In genomic region chrX:24054182-24055042, GRCh38 we compare ENCODE assay signal across 8 cellular contexts. TPM values are rescaled to one million over a fixed set of nuclear protein-coding genes. Genes with fewer than 3 reads are reported as not detected.
DNase-seq lines count a peak whose midpoint lies in the region; ATAC-seq and TF ChIP-seq lines count a peak whose summit lies in the region.

TSS of gene EIF2S3 (plus strand) at chrX:24054956. CDS start at chrX:24054969, 13 bp downstream.

- H3K27me3 ChIP-seq in heart left ventricle (peaks cover 0 to 5% (median 0%) of the 10 kb centered on the region in 9 donors), upper lobe of right lung (no peaks in the 10 kb centered on the region)

- TF ChIP-seq POLR2A in heart left ventricle (IDR thresholded peaks at IDR 0.05) = peak in 1 of 2 donors; percentile 13

- ATAC-seq in HG02870 (IDR thresholded peaks at IDR 0.05; ENCODE audit: unreplicated experiment) (peak; percentile 89), heart left ventricle (peak; percentile 97 to 99 (median 98)), upper lobe of right lung (peak; percentile 97)

- H3K4me3 ChIP-seq in heart left ventricle = peak within 1 kb of the TSS in 6 of 12 donors; percentile 57 to 86 (median 77)
- H3K4me3 ChIP-seq in upper lobe of right lung = peak within 1 kb of the TSS; percentile 72

- H3K4me1 ChIP-seq in heart left ventricle (peaks cover 0 to 11% (median 0%) of the 10 kb centered on the region in 12 donors), upper lobe of right lung (no peaks in the 10 kb centered on the region)

- H3K27ac ChIP-seq in heart left ventricle (peak within 1 kb of the TSS; percentile 88 to 98 (median 93)), upper lobe of right lung (peak within 1 kb of the TSS; percentile 92)

- H3K36me3 ChIP-seq in heart left ventricle (peaks cover 0 to 25% (median 0%) of the 10 kb centered on the region in 9 donors), upper lobe of right lung (peaks cover 10% of the 10 kb centered on the region)

- DNase-seq in GM13977 (ENCODE audit: low spot score) (peak; percentile 91), NCI-H146 treated with DMSO at 0.1 percent for 48 hours (lab: John Stamatoyannopoulos, UW; ENCODE audit: unreplicated experiment) (peak; percentile 90), T-helper 1 cell (peak; percentile 67 to 97 (median 77)), amniotic epithelial cell (ENCODE audit: low read depth) (peak; percentile 95), heart left ventricle (peak; percentile 86 to 93 (median 87)), posterior cingulate gyrus (peak; percentile 71 to 98 (median 84)), upper lobe of right lung (peak; percentile 91)

- WGBS in heart left ventricle, 4 donors = 0 to 4% (median 2%) methylated on average over 51 to 57 of the region's 57 CpGs

- H3K9me3 ChIP-seq in heart left ventricle (no peaks in the 10 kb centered on the region), upper lobe of right lung (no peaks in the 10 kb centered on the region)

- TF ChIP-seq CTCF in GM13977 (IDR thresholded peaks at IDR 0.05; ENCODE audit: extremely low read depth, insufficient read depth, missing control alignments) (peak; percentile 62), heart left ventricle (IDR thresholded peaks at IDR 0.05) (peak; percentile 47 to 89 (median 72)), upper lobe of right lung (IDR thresholded peaks at IDR 0.05) (peak; percentile 57)

- intact Hi-C loops in heart left ventricle (cut with DNase I) = loop anchor here in 9 of 10 donors (1.0 to 10.0 kb wide), 10 partner anchors 29 to 360 kb away; partner anchors contain the start of genes CXorf58 (in 9 of the 9), APOO (in 7 of the 9), SAT1 (in 1 of the 9) and ZFX (in 1 of the 9)
- intact Hi-C loops in posterior cingulate gyrus (cut with DNase I) = loop anchor here (1.0 to 2.0 kb wide), 3 partner anchors 29 to 146 kb away; partner anchors contain the start of gene CXorf58
- intact Hi-C loops in upper lobe of right lung (cut with DNase I) = no loop called here

- in situ Hi-C loops in GM13977 (cut with MboI; ENCODE audit: low pct_unique_long_range_greater_than_20kb, low sequenced_read_pairs, unreplicated experiment) = no loop called here

RNA-seq across cellular contexts. Expression of gene EIF2S3, which starts in this region (rescaled TPM):
- total RNA-seq in heart left ventricle = 100 to 1,000 TPM in 1 of 9 donors, 10 to 100 TPM in 8; 60.0 to 126 (median 83.0) TPM
- 10 to 100 TPM; 22.9 to 70.0 TPM for polyA plus RNA-seq in heart left ventricle
- total RNA-seq in upper lobe of right lung = 135 TPM
